1 cellular context compared by ENCODE assay signal in the genomic region with DNA sequence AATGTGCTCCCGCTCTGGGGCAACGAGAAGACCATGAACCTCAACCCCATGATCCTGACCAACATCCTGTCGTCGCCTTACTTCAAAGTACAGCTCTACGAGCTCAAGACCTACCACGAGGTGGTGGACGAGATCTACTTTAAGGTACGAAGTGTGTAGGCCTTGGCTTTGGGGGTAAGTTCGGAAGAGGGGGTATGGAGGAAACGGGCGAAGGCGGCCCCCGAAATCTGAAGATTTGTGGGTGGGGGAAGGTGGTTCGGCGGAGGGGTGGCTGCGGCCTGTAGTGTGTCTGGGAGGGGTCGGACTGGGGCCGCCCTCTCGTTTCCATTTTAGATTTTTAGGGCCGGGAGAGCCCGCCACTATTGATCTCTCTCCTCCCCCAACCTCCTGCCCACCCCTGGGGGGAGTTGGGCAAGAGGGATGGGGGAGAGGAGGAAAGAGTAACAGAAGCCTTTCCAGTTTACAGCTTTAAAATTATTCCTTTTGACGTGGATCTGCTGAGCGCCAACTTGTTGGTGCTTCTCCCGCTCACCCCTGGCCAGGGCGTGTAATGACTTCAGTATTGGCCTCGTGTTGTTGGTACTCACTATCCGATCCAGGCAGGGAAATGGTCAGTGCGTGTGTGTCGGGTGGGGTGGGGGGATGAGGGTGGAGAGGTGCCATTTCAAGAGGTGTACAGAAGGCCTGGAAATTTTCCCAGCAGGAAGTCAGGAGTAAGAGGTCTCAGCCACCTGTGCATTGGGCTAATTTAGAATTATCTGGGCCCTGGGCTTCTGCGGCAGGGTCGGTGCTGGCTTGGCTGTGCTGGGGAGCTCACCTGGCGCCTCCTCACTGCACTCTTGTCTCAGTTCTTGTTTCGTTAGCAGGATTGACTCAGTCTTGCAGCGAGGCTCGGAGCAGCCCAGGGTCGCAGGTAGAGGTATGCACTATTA.
TF ChIP-seq lines count a peak whose summit lies in the region.

No MANE protein-coding gene starts in this region.

TF ChIP-seq in SK-N-SH treated with all-trans-retinoic acid at 6 μM for 48 hours, 23 proteins besides CTCF, POLR2A, EP300 and RAD21 (continued from another document):
- TF ChIP-seq, protein P1, sequence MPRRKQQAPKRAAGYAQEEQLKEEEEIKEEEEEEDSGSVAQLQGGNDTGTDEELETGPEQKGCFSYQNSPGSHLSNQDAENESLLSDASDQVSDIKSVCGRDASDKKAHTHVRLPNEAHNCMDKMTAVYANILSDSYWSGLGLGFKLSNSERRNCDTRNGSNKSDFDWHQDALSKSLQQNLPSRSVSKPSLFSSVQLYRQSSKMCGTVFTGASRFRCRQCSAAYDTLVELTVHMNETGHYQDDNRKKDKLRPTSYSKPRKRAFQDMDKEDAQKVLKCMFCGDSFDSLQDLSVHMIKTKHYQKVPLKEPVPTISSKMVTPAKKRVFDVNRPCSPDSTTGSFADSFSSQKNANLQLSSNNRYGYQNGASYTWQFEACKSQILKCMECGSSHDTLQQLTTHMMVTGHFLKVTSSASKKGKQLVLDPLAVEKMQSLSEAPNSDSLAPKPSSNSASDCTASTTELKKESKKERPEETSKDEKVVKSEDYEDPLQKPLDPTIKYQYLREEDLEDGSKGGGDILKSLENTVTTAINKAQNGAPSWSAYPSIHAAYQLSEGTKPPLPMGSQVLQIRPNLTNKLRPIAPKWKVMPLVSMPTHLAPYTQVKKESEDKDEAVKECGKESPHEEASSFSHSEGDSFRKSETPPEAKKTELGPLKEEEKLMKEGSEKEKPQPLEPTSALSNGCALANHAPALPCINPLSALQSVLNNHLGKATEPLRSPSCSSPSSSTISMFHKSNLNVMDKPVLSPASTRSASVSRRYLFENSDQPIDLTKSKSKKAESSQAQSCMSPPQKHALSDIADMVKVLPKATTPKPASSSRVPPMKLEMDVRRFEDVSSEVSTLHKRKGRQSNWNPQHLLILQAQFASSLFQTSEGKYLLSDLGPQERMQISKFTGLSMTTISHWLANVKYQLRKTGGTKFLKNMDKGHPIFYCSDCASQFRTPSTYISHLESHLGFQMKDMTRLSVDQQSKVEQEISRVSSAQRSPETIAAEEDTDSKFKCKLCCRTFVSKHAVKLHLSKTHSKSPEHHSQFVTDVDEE (CRISPR knock-in tag; IDR thresholded peaks at IDR 0.05) = no peak
- TF ChIP-seq ISL1 (CRISPR knock-in tag; IDR thresholded peaks at IDR 0.05) = no peak
- TF ChIP-seq PPARA (CRISPR knock-in tag; IDR thresholded peaks at IDR 0.05; ENCODE audit: borderline replicate concordance) = no peak
- no peak for TF ChIP-seq SNAI2 (CRISPR knock-in tag; IDR thresholded peaks at IDR 0.05)
